ENCODE assay signal across 8 cellular contexts in the genomic region with DNA sequence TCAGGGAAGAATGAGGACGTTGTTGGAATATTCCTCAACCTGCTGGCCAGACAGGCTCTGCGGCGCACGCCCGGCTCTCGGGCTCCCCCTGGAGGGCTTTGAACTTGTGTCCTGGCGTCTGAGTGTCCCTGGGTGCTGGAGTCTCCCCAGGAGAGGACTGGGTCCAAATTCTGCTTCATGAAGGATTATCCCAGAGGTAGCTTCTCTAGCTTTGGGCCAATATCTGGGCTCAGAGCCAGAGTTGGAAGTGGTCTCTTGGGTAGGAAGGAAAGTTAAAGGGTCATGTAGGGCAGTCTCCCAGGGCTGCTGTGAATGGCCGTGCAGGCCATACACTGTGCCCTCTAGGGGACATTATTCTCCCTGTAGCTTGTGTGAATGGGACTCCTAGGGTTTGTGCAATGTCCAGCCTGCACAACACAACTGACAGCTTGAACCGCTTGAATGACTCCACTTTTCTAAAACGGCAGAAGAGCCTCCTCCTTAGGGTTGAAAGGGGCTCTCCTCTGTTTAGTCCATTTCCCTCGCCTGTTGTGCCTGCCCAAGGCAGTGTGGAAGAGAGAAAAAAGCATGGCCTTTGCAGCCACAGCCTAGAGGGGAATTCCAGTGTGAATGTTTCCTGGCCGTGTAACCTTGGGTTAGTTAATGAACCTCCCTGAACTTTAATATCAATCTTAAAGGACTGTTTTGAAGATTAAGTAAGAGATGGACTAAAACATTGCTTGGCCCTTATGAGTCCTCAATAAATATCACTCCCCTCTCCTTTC.
DNase-seq lines count a peak whose midpoint lies in the region; ATAC-seq and TF ChIP-seq lines count a peak whose summit lies in the region.

No MANE protein-coding gene starts in this region.

- no peak overlapping the region for H3K4me3 ChIP-seq in coronary artery

- peak; percentile 61 for DNase-seq in Caki2 (ENCODE audit: low read depth)
- peak; percentile 63 for DNase-seq in HCEC 1CT
- DNase-seq in NCI-H2227 treated with DMSO at 0.1 percent for 48 hours (lab: John Stamatoyannopoulos, UW): peak; percentile 42
- peak; percentile 36 to 62 for DNase-seq in activated CD4-positive, alpha-beta T cell treated with anti-CD3 and anti-CD28 coated beads for 24 hours (ENCODE audit: low read depth in 2 of 2)
- DNase-seq in coronary artery (ENCODE audit: low spot score): no peak
- DNase-seq in left lobe of liver (ENCODE audit: low spot score): peak; percentile 75
- peak; percentile 26 to 63 for DNase-seq in stimulated activated CD4-positive, alpha-beta T cell treated with anti-CD3 and anti-CD28 coated beads, Interleukin-4, amount 100 ng/mL, for 4 hours

- ATAC-seq in left lobe of liver (peak; percentile 97), GM19035 (IDR thresholded peaks at IDR 0.05; ENCODE audit: unreplicated experiment) (no peak)

- peak; percentile 71 for TF ChIP-seq CTCF in coronary artery (IDR thresholded peaks at IDR 0.05)

- in situ Hi-C loops in Caki2 (cut with HindIII; ENCODE audit: low pct_unique_long_range_greater_than_20kb, low sequenced_read_pairs): no loop called here

- H3K27ac ChIP-seq in coronary artery: no peak overlapping the region
